ENCODE assay signal across 1 cellular context in genomic region chr20:3888622-3889488, GRCh38.
TF ChIP-seq lines count a peak whose summit lies in the region.

PANK2 (plus strand) TSS chr20:3889387.

TF ChIP-seq in K562, 482 proteins besides CTCF, POLR2A, EP300 and RAD21 (continued from another document and continues in another):
- TF ChIP-seq GTF3C2 (IDR thresholded peaks at IDR 0.05; ENCODE audit: borderline replicate concordance, extremely low read depth, insufficient read length): no peak
- TF ChIP-seq ZBTB33 (CRISPR knock-in tag; IDR thresholded peaks at IDR 0.05): no peak
- no peak for TF ChIP-seq SMAD1 (IDR thresholded peaks at IDR 0.05; ENCODE audit: low read depth, low read length, partially characterized antibody)
- no peak for TF ChIP-seq RHOXF2B (CRISPR knock-in tag; conservative IDR thresholded peaks at IDR 0.05)
- TF ChIP-seq CGGBP1 (CRISPR knock-in tag; IDR thresholded peaks at IDR 0.05): no peak
- no peak for TF ChIP-seq ZNF134 (CRISPR knock-in tag; conservative IDR thresholded peaks at IDR 0.05)
- TF ChIP-seq RNF219 (CRISPR knock-in tag; IDR thresholded peaks at IDR 0.05): no peak
- TF ChIP-seq TARDBP (IDR thresholded peaks at IDR 0.05): peak; percentile 40; the same call in 1 of the 2 replicates
- TF ChIP-seq NR2F6 (CRISPR knock-in tag; IDR thresholded peaks at IDR 0.05): no peak
- TF ChIP-seq MIER1 (IDR thresholded peaks at IDR 0.05; ENCODE audit: low read depth): no peak
- no peak for TF ChIP-seq NFIX (CRISPR knock-in tag; IDR thresholded peaks at IDR 0.05; ENCODE audit: low read depth)
- TF ChIP-seq SNIP1 (IDR thresholded peaks at IDR 0.05; ENCODE audit: low read depth): no peak
- no peak for TF ChIP-seq HLTF (IDR thresholded peaks at IDR 0.05)
- TF ChIP-seq ZNF586 (CRISPR knock-in tag; conservative IDR thresholded peaks at IDR 0.05): no peak
- no peak for TF ChIP-seq PRDM10 (IDR thresholded peaks at IDR 0.05; ENCODE audit: partially characterized antibody)
- TF ChIP-seq CHD4 (IDR thresholded peaks at IDR 0.05; ENCODE audit: insufficient read depth, insufficient replicate concordance, low read depth, low read length, poor library complexity, severe bottlenecking): no peak
- TF ChIP-seq TCF7 (IDR thresholded peaks at IDR 0.05; ENCODE audit: borderline replicate concordance): no peak; the same call in 1 of the 2 replicates
- TF ChIP-seq MTF1 (CRISPR knock-in tag; IDR thresholded peaks at IDR 0.05; ENCODE audit: borderline replicate concordance): no peak
- TF ChIP-seq POLR2H (tag; IDR thresholded peaks at IDR 0.05; ENCODE audit: low read depth): peak; percentile 41; the same call in 1 of the 2 replicates
- peak; percentile 70; the same call in 1 of the 2 replicates for TF ChIP-seq HBP1 (CRISPR knock-in tag; IDR thresholded peaks at IDR 0.05)
- TF ChIP-seq KLF10 (CRISPR knock-in tag; IDR thresholded peaks at IDR 0.05): no peak
- no peak; the same call in 1 of the 2 replicates for TF ChIP-seq ZBTB1 (CRISPR knock-in tag; IDR thresholded peaks at IDR 0.05; ENCODE audit: borderline replicate concordance, low read depth)
- no peak for TF ChIP-seq MTA1 (IDR thresholded peaks at IDR 0.05; ENCODE audit: borderline replicate concordance)
- no peak for TF ChIP-seq ZBTB9 (CRISPR knock-in tag; IDR thresholded peaks at IDR 0.05)
- no peak for TF ChIP-seq SAP30 (IDR thresholded peaks at IDR 0.05; ENCODE audit: borderline replicate concordance, insufficient read depth, low read depth, low read length, poor library complexity, severe bottlenecking)
- TF ChIP-seq MAFG (tag; conservative IDR thresholded peaks at IDR 0.05): no peak
- no peak for TF ChIP-seq ZBTB12 (CRISPR knock-in tag; IDR thresholded peaks at IDR 0.05)
- no peak for TF ChIP-seq TCF3 (CRISPR knock-in tag; IDR thresholded peaks at IDR 0.05)
- peak; percentile 52; the same call in 1 of the 2 replicates for TF ChIP-seq GTF2E2 (tag; IDR thresholded peaks at IDR 0.05)
- no peak for TF ChIP-seq ZNF609 (CRISPR knock-in tag; IDR thresholded peaks at IDR 0.05; ENCODE audit: borderline replicate concordance)
- TF ChIP-seq KAT8 (IDR thresholded peaks at IDR 0.05; ENCODE audit: low read depth): no peak
- no peak for TF ChIP-seq PHTF2 (CRISPR knock-in tag; IDR thresholded peaks at IDR 0.05)
- no peak for TF ChIP-seq THAP7 (CRISPR knock-in tag; IDR thresholded peaks at IDR 0.05)
- peak; percentile 52; the same call in 1 of the 2 replicates for TF ChIP-seq ESRRA (IDR thresholded peaks at IDR 0.05; ENCODE audit: borderline replicate concordance, low read depth)
- TF ChIP-seq ZNF12 (CRISPR knock-in tag; IDR thresholded peaks at IDR 0.05): 0 out of 2 replicates have a peak, but pooled peaks have one; percentile 32
- TF ChIP-seq SMARCA5 (IDR thresholded peaks at IDR 0.05): no peak
